Comparison of ENCODE assay signal across 8 cellular contexts in the genomic region with DNA sequence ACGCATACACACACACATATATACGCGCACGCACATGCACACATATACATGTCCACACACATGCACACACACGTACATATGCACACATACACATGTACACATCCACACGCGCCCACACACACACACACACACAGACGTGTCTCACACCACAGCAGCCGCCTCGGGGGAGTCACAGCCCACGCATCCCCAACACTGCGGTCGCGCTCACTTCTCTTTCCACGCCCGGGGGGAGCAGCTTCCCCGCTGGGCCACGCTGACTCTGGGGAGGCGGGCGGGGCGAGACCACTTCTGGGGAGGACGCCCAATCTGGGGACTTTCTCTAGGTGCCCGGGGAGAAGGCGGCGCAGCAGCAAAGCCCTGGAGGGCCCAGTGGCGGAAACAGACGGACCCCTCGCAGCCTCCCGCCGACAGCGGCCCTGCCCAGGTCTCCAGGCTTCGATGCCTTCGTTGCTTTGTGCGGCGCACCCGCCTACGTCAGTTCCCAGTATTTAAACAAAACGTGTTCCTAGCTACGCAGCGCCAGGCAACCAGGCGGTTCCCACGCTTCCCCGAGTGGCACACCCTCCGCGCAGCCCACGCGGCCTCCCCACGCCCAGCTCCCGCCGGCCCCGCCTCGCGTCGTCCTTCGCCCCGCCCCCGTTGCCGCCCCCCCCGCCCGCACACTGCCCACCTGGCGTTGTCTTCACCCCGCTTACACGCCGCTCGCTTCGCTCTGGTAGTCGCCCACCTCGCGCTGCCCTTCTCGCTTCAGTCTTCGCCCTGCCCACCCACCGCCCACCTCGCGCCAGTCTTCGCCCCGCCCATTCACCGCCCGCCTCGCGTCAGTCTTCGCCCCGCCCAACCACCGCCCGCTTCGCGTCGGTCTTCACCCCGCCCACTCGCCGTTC. TPM values are rescaled to one million over a fixed set of nuclear protein-coding genes. Genes with fewer than 3 reads are reported as not detected.
A peak's percentile ranks its signal among the peaks of the same experiment; 100 is the strongest.
DNase-seq lines count a peak whose midpoint lies in the region; ATAC-seq and TF ChIP-seq lines count a peak whose summit lies in the region.

No MANE protein-coding gene starts in this region.

- H3K4me2 ChIP-seq in BLaER1 treated with 17β-estradiol and CSF1 and Interleukin-3, amounts not matched to agents 10 nM and 100 nM: peak overlapping the region; percentile 78 to 94 (median 89)

- H3K9me3 ChIP-seq in BLaER1 treated with 17β-estradiol and CSF1 and Interleukin-3, amounts not matched to agents 10 nM and 100 nM (replicated peaks in 1 of 11): peaks cover 5 to 29% (median 19%) of the 10 kb centered on the region in 11 experiments; a peak in 19 of 22 replicates
- no peaks in the 10 kb centered on the region for H3K9me3 ChIP-seq in mononuclear cell (ENCODE audit: low read depth, low read length)

- intact Hi-C loops in dorsolateral prefrontal cortex (cut with DNase I): loop anchor here (1.0 to 5.0 kb wide), 8 partner anchors 45 to 354 kb away; partner anchors contain the start of genes SLC66A2 (in 2 of the 2), TXNL4A (in 2 of the 2), ADNP2 (in 1 of the 2) and CTDP1 (in 1 of the 2)

- H3K27me3 ChIP-seq in BLaER1 treated with 17β-estradiol and CSF1 and Interleukin-3, amounts not matched to agents 10 nM and 100 nM: no peaks in the 10 kb centered on the region
- H3K27me3 ChIP-seq in dorsolateral prefrontal cortex (no peaks in the 10 kb centered on the region), mononuclear cell (ENCODE audit: insufficient read depth, low read length) (no peaks in the 10 kb centered on the region)

- DNase-seq in HT1080 (ENCODE audit: low read depth): peak; percentile 80
- peak in 9 of 10 donors; percentile 50 to 81 (median 63) for DNase-seq in dorsolateral prefrontal cortex
- peak; percentile 83 for DNase-seq in stimulated activated naive CD4-positive, alpha-beta T cell treated with Interleukin-2 at 50 U/mL for 16 hours (lab: John Stamatoyannopoulos, UW)
- DNase-seq in hippocampal formation (lab: John Stamatoyannopoulos, UW): no peak

- H3K9ac ChIP-seq in BLaER1 treated with 17β-estradiol and CSF1 and Interleukin-3, amounts not matched to agents 10 nM and 100 nM: peak overlapping the region; percentile 74 to 91 (median 84)

- ATAC-seq in GM19452 (IDR thresholded peaks at IDR 0.05; ENCODE audit: unreplicated experiment): peak; percentile 44

- peaks cover 0 to 33% (median 24%) of the 10 kb centered on the region in 11 experiments; a peak in 11 of 22 replicates for H4K20me1 ChIP-seq in BLaER1 treated with 17β-estradiol and CSF1 and Interleukin-3, amounts not matched to agents 10 nM and 100 nM

- peak overlapping the region; percentile 74 to 92 (median 82) for H3K27ac ChIP-seq in BLaER1 treated with 17β-estradiol and CSF1 and Interleukin-3, amounts not matched to agents 10 nM and 100 nM
- H3K27ac ChIP-seq in dorsolateral prefrontal cortex: peak overlapping the region in 57 of 59 donors; percentile 15 to 95 (median 82)

- peaks cover 13 to 26% (median 19%) of the 10 kb centered on the region in 11 experiments for H3K36me3 ChIP-seq in BLaER1 treated with 17β-estradiol and CSF1 and Interleukin-3, amounts not matched to agents 10 nM and 100 nM

- peak overlapping the region; percentile 64 to 91 (median 71) for H3K4me3 ChIP-seq in BLaER1 treated with 17β-estradiol and CSF1 and Interleukin-3, amounts not matched to agents 10 nM and 100 nM
- H3K4me3 ChIP-seq in WI38 (ENCODE audit: low read depth, low read length) (peak overlapping the region; percentile 69), dorsolateral prefrontal cortex (peak overlapping the region; percentile 60 to 98 (median 89)), mononuclear cell (ENCODE audit: low read length) (peak overlapping the region; percentile 54)

- TF ChIP-seq CTCF in WI38 (IDR thresholded peaks at IDR 0.05; ENCODE audit: low read depth, low read length): no peak
- peak in 6 of 56 donors; percentile 7 to 20 (median 14) for TF ChIP-seq CTCF in dorsolateral prefrontal cortex (IDR thresholded peaks at IDR 0.05 in 54 of 56, conservative IDR thresholded peaks at IDR 0.05 in 2 of 56; ENCODE audit: low read depth in 1 of 56, partially characterized antibody in 56 of 56)

- H3K4me1 ChIP-seq in BLaER1 treated with 17β-estradiol and CSF1 and Interleukin-3, amounts not matched to agents 10 nM and 100 nM: peaks cover 19 to 29% (median 22%) of the 10 kb centered on the region in 10 experiments
- H3K4me1 ChIP-seq in mononuclear cell (ENCODE audit: insufficient read depth, low read length): peaks cover 17% of the 10 kb centered on the region

RNA-seq across cellular contexts. Expression of gene RBFA, which starts 0.8 kb away (rescaled TPM):
- total RNA-seq in HT1080 (2014; rRNA removed; shearing (Covaris generic)): 44.5 and 63.4 TPM in 2 replicates
- 39.7 and 51.5 TPM in 2 replicates for polyA plus RNA-seq in HT1080 (2015; cell fraction: cytosol; rRNA removed)
- polyA plus RNA-seq in HT1080 (2015; cell fraction: nucleus; rRNA removed): 40.4 and 54.1 TPM in 2 replicates
- total RNA-seq in dorsolateral prefrontal cortex (10 to 100 TPM; 15.2 to 39.7 (median 28.1) TPM), mononuclear cell (8.4 TPM)

RNA-seq across cellular contexts. Expression of gene TXNL4A, which starts 45.1 kb away (rescaled TPM):
- total RNA-seq in HT1080 (2014; rRNA removed; shearing (Covaris generic)): 163 and 170 TPM in 2 replicates
- 85.0 and 106 TPM in 2 replicates for polyA plus RNA-seq in HT1080 (2015; cell fraction: cytosol; rRNA removed)
- 26.0 and 26.6 TPM in 2 replicates for polyA plus RNA-seq in HT1080 (2015; cell fraction: nucleus; rRNA removed)
- total RNA-seq in dorsolateral prefrontal cortex (100 to 1,000 TPM in 43 of 120 experiments, 10 to 100 TPM in 77; 68.3 to 133 (median 95.2) TPM), mononuclear cell (29.9 TPM)

Comparison
In these comparisons a context has a peak if more than half of its experiments do, and no peak if none do; other contexts are left out.
1. DNase-seq: peak in HT1080 (single experiment), dorsolateral prefrontal cortex (9 of 10) and stimulated activated naive CD4-positive, alpha-beta T cell treated with Interleukin-2 at 50 U/mL for 16 hours (single experiment); none in hippocampal formation (0 of 2).
2. Peak in every context shown above with its lines, with median percentiles within 50 percentile points of each other: H3K4me3 ChIP-seq.